In the genomic region with DNA sequence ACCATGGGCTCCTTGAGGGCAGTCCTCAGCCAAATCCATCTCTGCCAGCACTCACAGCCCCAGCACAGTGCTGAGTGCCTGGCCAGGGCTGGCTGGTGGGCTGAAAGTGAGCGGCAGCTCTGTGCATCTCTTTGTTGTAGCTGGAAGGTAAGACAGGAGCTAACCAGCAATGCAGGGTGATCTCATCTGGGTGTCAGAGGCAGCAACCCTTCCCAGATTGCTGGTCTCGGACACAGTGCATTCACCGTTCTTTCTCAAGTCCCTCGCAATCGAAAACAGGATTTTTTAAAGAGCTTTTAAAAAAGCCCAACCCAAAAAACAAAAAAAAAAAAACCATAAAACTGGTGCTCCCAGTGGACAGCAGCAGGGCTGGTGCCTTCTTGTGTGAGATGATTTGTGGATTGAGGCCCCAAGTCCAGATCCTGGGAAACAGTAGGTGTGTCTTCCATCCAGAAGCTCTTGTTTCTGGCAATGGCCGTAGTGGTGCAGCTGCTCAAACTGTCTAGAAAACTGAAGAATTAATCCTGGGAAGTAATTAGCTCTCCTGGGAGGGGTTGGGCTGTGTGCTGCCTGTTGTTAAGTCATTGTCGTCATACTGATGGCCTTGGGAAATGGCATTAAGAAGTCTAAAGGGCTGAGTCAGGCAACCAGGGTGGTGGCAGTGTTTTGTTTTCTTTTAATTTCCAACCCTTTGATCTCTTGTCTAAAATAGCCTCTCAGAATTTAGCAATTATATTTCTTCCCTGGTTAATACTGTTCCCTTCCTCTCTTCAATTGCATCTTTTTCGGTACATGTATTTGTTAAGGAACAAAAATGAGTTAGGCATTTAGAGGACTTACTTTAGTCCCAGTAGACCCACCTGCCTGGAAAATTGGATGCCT, we compare ENCODE assay signal across 2 cellular contexts.
TF ChIP-seq lines count a peak whose summit lies in the region.

No MANE protein-coding gene starts in this region.

TF ChIP-seq in H1, 55 proteins besides CTCF, POLR2A, EP300 and RAD21 (continues in another document):
- TF ChIP-seq, protein P1, sequence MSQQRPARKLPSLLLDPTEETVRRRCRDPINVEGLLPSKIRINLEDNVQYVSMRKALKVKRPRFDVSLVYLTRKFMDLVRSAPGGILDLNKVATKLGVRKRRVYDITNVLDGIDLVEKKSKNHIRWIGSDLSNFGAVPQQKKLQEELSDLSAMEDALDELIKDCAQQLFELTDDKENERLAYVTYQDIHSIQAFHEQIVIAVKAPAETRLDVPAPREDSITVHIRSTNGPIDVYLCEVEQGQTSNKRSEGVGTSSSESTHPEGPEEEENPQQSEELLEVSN (IDR thresholded peaks at IDR 0.05): no peak
- TF ChIP-seq KDM5A (IDR thresholded peaks at IDR 0.05; ENCODE audit: low read length): no peak
- TF ChIP-seq SAP30 (IDR thresholded peaks at IDR 0.05; ENCODE audit: insufficient read depth, insufficient replicate concordance, low read length): no peak
- no peak for TF ChIP-seq SRF (IDR thresholded peaks at IDR 0.05; ENCODE audit: low read depth, low read length)
- no peak for TF ChIP-seq ZNF274 (IDR thresholded peaks at IDR 0.05; ENCODE audit: borderline replicate concordance, extremely low read depth, low read length)
- TF ChIP-seq, protein P2, sequence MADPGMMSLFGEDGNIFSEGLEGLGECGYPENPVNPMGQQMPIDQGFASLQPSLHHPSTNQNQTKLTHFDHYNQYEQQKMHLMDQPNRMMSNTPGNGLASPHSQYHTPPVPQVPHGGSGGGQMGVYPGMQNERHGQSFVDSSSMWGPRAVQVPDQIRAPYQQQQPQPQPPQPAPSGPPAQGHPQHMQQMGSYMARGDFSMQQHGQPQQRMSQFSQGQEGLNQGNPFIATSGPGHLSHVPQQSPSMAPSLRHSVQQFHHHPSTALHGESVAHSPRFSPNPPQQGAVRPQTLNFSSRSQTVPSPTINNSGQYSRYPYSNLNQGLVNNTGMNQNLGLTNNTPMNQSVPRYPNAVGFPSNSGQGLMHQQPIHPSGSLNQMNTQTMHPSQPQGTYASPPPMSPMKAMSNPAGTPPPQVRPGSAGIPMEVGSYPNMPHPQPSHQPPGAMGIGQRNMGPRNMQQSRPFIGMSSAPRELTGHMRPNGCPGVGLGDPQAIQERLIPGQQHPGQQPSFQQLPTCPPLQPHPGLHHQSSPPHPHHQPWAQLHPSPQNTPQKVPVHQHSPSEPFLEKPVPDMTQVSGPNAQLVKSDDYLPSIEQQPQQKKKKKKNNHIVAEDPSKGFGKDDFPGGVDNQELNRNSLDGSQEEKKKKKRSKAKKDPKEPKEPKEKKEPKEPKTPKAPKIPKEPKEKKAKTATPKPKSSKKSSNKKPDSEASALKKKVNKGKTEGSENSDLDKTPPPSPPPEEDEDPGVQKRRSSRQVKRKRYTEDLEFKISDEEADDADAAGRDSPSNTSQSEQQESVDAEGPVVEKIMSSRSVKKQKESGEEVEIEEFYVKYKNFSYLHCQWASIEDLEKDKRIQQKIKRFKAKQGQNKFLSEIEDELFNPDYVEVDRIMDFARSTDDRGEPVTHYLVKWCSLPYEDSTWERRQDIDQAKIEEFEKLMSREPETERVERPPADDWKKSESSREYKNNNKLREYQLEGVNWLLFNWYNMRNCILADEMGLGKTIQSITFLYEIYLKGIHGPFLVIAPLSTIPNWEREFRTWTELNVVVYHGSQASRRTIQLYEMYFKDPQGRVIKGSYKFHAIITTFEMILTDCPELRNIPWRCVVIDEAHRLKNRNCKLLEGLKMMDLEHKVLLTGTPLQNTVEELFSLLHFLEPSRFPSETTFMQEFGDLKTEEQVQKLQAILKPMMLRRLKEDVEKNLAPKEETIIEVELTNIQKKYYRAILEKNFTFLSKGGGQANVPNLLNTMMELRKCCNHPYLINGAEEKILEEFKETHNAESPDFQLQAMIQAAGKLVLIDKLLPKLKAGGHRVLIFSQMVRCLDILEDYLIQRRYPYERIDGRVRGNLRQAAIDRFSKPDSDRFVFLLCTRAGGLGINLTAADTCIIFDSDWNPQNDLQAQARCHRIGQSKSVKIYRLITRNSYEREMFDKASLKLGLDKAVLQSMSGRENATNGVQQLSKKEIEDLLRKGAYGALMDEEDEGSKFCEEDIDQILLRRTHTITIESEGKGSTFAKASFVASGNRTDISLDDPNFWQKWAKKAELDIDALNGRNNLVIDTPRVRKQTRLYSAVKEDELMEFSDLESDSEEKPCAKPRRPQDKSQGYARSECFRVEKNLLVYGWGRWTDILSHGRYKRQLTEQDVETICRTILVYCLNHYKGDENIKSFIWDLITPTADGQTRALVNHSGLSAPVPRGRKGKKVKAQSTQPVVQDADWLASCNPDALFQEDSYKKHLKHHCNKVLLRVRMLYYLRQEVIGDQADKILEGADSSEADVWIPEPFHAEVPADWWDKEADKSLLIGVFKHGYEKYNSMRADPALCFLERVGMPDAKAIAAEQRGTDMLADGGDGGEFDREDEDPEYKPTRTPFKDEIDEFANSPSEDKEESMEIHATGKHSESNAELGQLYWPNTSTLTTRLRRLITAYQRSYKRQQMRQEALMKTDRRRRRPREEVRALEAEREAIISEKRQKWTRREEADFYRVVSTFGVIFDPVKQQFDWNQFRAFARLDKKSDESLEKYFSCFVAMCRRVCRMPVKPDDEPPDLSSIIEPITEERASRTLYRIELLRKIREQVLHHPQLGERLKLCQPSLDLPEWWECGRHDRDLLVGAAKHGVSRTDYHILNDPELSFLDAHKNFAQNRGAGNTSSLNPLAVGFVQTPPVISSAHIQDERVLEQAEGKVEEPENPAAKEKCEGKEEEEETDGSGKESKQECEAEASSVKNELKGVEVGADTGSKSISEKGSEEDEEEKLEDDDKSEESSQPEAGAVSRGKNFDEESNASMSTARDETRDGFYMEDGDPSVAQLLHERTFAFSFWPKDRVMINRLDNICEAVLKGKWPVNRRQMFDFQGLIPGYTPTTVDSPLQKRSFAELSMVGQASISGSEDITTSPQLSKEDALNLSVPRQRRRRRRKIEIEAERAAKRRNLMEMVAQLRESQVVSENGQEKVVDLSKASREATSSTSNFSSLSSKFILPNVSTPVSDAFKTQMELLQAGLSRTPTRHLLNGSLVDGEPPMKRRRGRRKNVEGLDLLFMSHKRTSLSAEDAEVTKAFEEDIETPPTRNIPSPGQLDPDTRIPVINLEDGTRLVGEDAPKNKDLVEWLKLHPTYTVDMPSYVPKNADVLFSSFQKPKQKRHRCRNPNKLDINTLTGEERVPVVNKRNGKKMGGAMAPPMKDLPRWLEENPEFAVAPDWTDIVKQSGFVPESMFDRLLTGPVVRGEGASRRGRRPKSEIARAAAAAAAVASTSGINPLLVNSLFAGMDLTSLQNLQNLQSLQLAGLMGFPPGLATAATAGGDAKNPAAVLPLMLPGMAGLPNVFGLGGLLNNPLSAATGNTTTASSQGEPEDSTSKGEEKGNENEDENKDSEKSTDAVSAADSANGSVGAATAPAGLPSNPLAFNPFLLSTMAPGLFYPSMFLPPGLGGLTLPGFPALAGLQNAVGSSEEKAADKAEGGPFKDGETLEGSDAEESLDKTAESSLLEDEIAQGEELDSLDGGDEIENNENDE (IDR thresholded peaks at IDR 0.05; ENCODE audit: insufficient replicate concordance, low read length): no peak
- TF ChIP-seq FOSL1 (IDR thresholded peaks at IDR 0.05; ENCODE audit: insufficient read depth, low read depth, low read length): no peak
- TF ChIP-seq NANOG (IDR thresholded peaks at IDR 0.05; ENCODE audit: insufficient read depth, low read depth, low read length, poor library complexity, severe bottlenecking): no peak
- no peak for TF ChIP-seq SIN3A (conservative IDR thresholded peaks at IDR 0.05 in 1 of 2, IDR thresholded peaks at IDR 0.05 in 1 of 2; ENCODE audit: low read depth in 1 of 2, low read length in 2 of 2)
- no peak for TF ChIP-seq SP1 (IDR thresholded peaks at IDR 0.05; ENCODE audit: low read depth, low read length)
- TF ChIP-seq BACH1 (IDR thresholded peaks at IDR 0.05; ENCODE audit: low read length): no peak
- no peak for TF ChIP-seq SIRT6 (IDR thresholded peaks at IDR 0.05; ENCODE audit: low read length)
- no peak for TF ChIP-seq CHD1 (IDR thresholded peaks at IDR 0.05; ENCODE audit: low read depth, low read length)
- TF ChIP-seq RFX5 (IDR thresholded peaks at IDR 0.05; ENCODE audit: borderline replicate concordance, low read depth, low read length): no peak
- no peak for TF ChIP-seq CBX8 (IDR thresholded peaks at IDR 0.05; ENCODE audit: borderline replicate concordance, low read depth, low read length)

TF ChIP-seq in SK-N-SH, 30 proteins besides CTCF, POLR2A, EP300 and RAD21 (continued from another document):
- TF ChIP-seq TAF1 (IDR thresholded peaks at IDR 0.05; ENCODE audit: borderline replicate concordance, low read depth, low read length): no peak
